In the genomic region with DNA sequence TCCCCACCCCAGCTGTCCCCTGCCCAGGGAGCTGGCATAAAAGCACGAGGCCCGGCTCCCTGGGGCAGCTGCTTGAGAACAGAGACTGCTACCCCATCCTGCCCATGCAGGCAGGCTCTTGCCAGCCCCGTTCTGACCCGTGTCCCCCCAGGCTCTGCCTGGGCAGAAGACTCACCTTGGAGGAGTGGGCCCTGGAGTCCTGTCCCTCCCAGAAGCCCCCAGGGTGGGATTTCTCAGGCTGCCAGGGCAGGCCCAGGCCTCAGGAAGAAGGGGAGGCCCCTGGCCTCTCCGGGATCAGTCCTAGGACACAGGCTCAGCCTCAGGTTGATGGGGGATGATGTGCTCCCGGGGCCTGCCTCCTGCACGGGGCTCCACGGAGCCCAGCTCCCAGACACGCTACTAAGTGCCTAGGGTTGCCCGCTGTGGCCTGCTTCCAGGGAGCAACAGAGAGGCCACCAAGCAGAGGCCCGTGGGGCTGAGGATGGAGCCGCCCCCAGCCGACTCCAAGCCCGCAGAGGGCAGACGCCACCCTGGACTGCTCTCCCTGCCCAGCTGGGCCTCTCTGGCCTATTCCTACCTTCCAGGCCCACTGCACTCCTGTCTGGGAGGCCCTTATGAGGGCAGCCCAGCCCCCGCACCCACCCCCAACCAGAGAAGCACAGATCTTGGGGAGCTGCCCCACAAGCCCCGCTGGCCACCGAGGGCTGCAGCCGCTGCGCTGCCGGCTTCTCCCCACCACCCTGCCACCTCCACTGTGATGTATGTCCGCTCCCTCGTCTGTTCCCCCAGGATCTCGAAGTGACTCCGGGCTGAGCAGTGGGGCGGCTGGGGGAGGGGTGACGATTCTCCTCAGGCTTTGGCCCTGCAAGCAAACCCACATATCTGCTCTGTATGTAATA, we compare ENCODE assay signal across 8 cellular contexts. TPM values are rescaled to one million over a fixed set of nuclear protein-coding genes. Genes with fewer than 3 reads are reported as not detected.
DNase-seq lines count a peak whose midpoint lies in the region; ATAC-seq, FAIRE-seq and TF ChIP-seq lines count a peak whose summit lies in the region.

No MANE protein-coding gene starts in this region.

- no peak for TF ChIP-seq CTCF in left lung (IDR thresholded peaks at IDR 0.05)
- TF ChIP-seq CTCF in tibial artery (IDR thresholded peaks at IDR 0.05): no peak

- peaks cover 16% of the 10 kb centered on the region for H3K4me1 Mint-ChIP-seq in activated naive CD4-positive, alpha-beta T cell treated with anti-CD3 and anti-CD28 coated beads, Interleukin-2, amount 10 ng/mL, durations not matched to agents 7 days and 5 days
- H3K4me1 Mint-ChIP-seq in activated T-helper 17 cell treated with anti-CD3 and anti-CD28 coated beads, Interleukin-2, amount 50 U/mL, for 72 hours: peaks cover 7% of the 10 kb centered on the region

- peaks cover 23 to 39% of the 10 kb centered on the region in 2 donors for H3K4me1 ChIP-seq in left lung
- peaks cover 0 to 50% (median 30%) of the 10 kb centered on the region in 4 donors for H3K4me1 ChIP-seq in tibial artery

- DNase-seq in activated naive CD4-positive, alpha-beta T cell treated with anti-CD3 and anti-CD28 coated beads, Interleukin-2, amount 10 ng/mL, durations not matched to agents 7 days and 5 days: no peak
- DNase-seq in activated naive CD4-positive, alpha-beta T cell (lab: John Stamatoyannopoulos, UW): no peak
- no peak for DNase-seq in left lung
- DNase-seq in tibial artery: no peak
- no peak for DNase-seq in NCI-H524 treated with DMSO at 0.1 percent for 48 hours (lab: John Stamatoyannopoulos, UW)
- DNase-seq in urothelium cell line (ENCODE audit: low spot score): no peak

- peak overlapping the region; percentile 96 for H3K4me3 Mint-ChIP-seq in activated naive CD4-positive, alpha-beta T cell treated with anti-CD3 and anti-CD28 coated beads, Interleukin-2, amount 10 ng/mL, durations not matched to agents 7 days and 5 days
- H3K4me3 Mint-ChIP-seq in activated T-helper 17 cell treated with anti-CD3 and anti-CD28 coated beads, Interleukin-2, amount 50 U/mL, for 72 hours: peak overlapping the region; percentile 100

- peak overlapping the region; percentile 68 for H3K27ac Mint-ChIP-seq in activated naive CD4-positive, alpha-beta T cell treated with anti-CD3 and anti-CD28 coated beads, Interleukin-2, amount 10 ng/mL, durations not matched to agents 7 days and 5 days
- peak overlapping the region; percentile 78 for H3K27ac Mint-ChIP-seq in activated T-helper 17 cell treated with anti-CD3 and anti-CD28 coated beads, Interleukin-2, amount 50 U/mL, for 72 hours

- H3K27me3 Mint-ChIP-seq in activated naive CD4-positive, alpha-beta T cell treated with anti-CD3 and anti-CD28 coated beads, Interleukin-2, amount 10 ng/mL, durations not matched to agents 7 days and 5 days: no peaks in the 10 kb centered on the region
- no peaks in the 10 kb centered on the region for H3K27me3 Mint-ChIP-seq in activated T-helper 17 cell treated with anti-CD3 and anti-CD28 coated beads, Interleukin-2, amount 50 U/mL, for 72 hours

- no peaks in the 10 kb centered on the region for H3K9me3 ChIP-seq in left lung
- no peaks in the 10 kb centered on the region for H3K9me3 ChIP-seq in tibial artery

- peaks cover 13% of the 10 kb centered on the region for H3K36me3 Mint-ChIP-seq in activated naive CD4-positive, alpha-beta T cell treated with anti-CD3 and anti-CD28 coated beads, Interleukin-2, amount 10 ng/mL, durations not matched to agents 7 days and 5 days
- H3K36me3 Mint-ChIP-seq in activated T-helper 17 cell treated with anti-CD3 and anti-CD28 coated beads, Interleukin-2, amount 50 U/mL, for 72 hours (ENCODE audit: low read depth): peaks cover 36% of the 10 kb centered on the region

- intact Hi-C loops in left lung (cut with DNase I) (no loop called here), tibial artery (cut with DNase I; ENCODE audit: low total_unique reads) (no loop called here)

- H3K36me3 ChIP-seq in left lung: peaks cover 0 to 50% of the 10 kb centered on the region in 2 donors
- H3K36me3 ChIP-seq in tibial artery: peaks cover 35 to 51% (median 44%) of the 10 kb centered on the region in 3 donors

- CTCF ChIA-PET in activated naive CD4-positive, alpha-beta T cell treated with anti-CD3 and anti-CD28 coated beads, Interleukin-2, amount 10 ng/mL, durations not matched to agents 7 days and 5 days (lab: Charles Lee): interaction anchor here (1.6 kb wide), 1 partner anchor 12 kb away, joined by 3 read pairs; no protein-coding TSS in a partner anchor

- no peaks in the 10 kb centered on the region for H3K9me3 Mint-ChIP-seq in activated naive CD4-positive, alpha-beta T cell treated with anti-CD3 and anti-CD28 coated beads, Interleukin-2, amount 10 ng/mL, durations not matched to agents 7 days and 5 days
- H3K9me3 Mint-ChIP-seq in activated T-helper 17 cell treated with anti-CD3 and anti-CD28 coated beads, Interleukin-2, amount 50 U/mL, for 72 hours: no peaks in the 10 kb centered on the region

- H3K4me3 ChIP-seq in left lung: no peak overlapping the region
- H3K4me3 ChIP-seq in tibial artery: peak overlapping the region; percentile 87 to 99

- H3K27me3 ChIP-seq in left lung: no peaks in the 10 kb centered on the region
- H3K27me3 ChIP-seq in tibial artery: no peaks in the 10 kb centered on the region

- ATAC-seq in activated T-helper 17 cell treated with anti-CD3 and anti-CD28 coated beads, Interleukin-2, amount 50 U/mL, for 72 hours (replicated peaks): no peak
- ATAC-seq in left lung: no peak
- ATAC-seq in GM19467 (IDR thresholded peaks at IDR 0.05; ENCODE audit: unreplicated experiment): no peak

- H3K27ac ChIP-seq in left lung (peak overlapping the region; percentile 62 to 93), tibial artery (peak overlapping the region; percentile 85 to 95)

- no peak for FAIRE-seq in urothelium cell line (lab: Jason Lieb, UNC)

RNA-seq across cellular contexts. Expression of a gene that starts 1.7 kb away (rescaled TPM):
- 10 to 100 TPM; 39.3 to 39.9 TPM for total RNA-seq in activated T-helper 17 cell treated with anti-CD3 and anti-CD28 coated beads, Interleukin-2, amount 50 U/mL, for 72 hours
- 10 to 100 TPM; 54.6 to 62.9 TPM for total RNA-seq in left lung

RNA-seq across cellular contexts. Expression of a gene that starts 3.0 kb away (rescaled TPM):
- 10 to 100 TPM; 37.6 to 39.6 TPM for total RNA-seq in activated T-helper 17 cell treated with anti-CD3 and anti-CD28 coated beads, Interleukin-2, amount 50 U/mL, for 72 hours
- 10 to 100 TPM; 19.2 to 25.3 TPM for total RNA-seq in left lung

RNA-seq across cellular contexts. Expression of a gene that starts 3.3 kb away (rescaled TPM):
- total RNA-seq in activated T-helper 17 cell treated with anti-CD3 and anti-CD28 coated beads, Interleukin-2, amount 50 U/mL, for 72 hours: 100 to 1,000 TPM in 1 of 2 donors, 10 to 100 TPM in 1; 80.8 to 190 TPM
- total RNA-seq in left lung: 10 to 100 TPM; 72.5 to 91.5 TPM

RNA-seq across cellular contexts. Expression of a gene that starts 12.7 kb away (rescaled TPM):
- total RNA-seq in activated T-helper 17 cell treated with anti-CD3 and anti-CD28 coated beads, Interleukin-2, amount 50 U/mL, for 72 hours: 10 to 100 TPM; 20.3 to 21.1 TPM
- 10 to 100 TPM; 30.5 to 36.2 TPM for total RNA-seq in left lung

RNA-seq across cellular contexts. Expression of a gene that starts 13.1 kb away (rescaled TPM):
- total RNA-seq in activated T-helper 17 cell treated with anti-CD3 and anti-CD28 coated beads, Interleukin-2, amount 50 U/mL, for 72 hours: 10 to 100 TPM; 32.6 to 58.8 TPM
- 10 to 100 TPM; 44.0 to 47.9 TPM for total RNA-seq in left lung

Comparison
In these comparisons a context has a peak if more than half of its experiments do, and no peak if none do; other contexts are left out.
1. H3K4me3 ChIP-seq: peak in tibial artery (2 of 2); none in left lung (0 of 2).